In the genomic region with DNA sequence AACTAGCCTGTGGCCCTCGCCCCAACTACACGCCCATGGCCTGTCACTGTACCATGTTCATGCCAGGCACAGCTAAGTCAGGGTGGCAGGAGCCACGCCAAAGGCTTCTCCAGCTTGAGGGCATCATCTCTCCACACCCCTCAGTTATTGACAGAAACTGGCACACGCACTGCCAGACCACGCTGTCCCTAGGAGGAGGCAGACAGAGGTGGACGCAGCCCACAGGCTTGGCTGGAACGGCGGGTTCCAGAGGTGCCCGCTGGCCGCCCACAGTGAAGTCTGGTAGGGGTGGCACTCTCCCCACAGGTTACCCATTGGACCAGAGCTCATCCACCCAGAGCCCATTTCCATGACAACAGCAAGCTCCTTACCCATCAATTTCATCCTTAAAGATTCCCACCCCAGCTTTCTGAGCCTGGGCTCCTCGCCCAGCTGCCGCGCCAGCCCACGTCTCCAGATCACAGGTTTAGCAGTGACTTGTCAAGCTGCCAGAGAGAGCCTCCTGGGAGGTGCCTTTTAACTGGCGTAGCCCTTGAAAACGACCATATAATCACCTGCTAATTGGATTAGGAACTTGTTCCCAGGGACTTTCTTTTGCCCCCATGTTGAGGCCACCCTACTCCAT, we compare ENCODE assay signal across 15 cellular contexts. TPM values are rescaled to one million over a fixed set of nuclear protein-coding genes. Genes with fewer than 3 reads are reported as not detected.
DNase-seq lines count a peak whose midpoint lies in the region; ATAC-seq and TF ChIP-seq lines count a peak whose summit lies in the region.
"Had no signal": no experiment of that assay in that cellular context is flagged by ENCODE, and none has a peak within 500 bp of the region (broad histone marks: within the 10 kb centered on the region; RNA-seq: fewer than 3 reads in every experiment).

No MANE protein-coding gene starts in this region.

- POLR2A ChIA-PET in SK-N-SH (lab: Yijun Ruan, JAX), result no interaction called here

- CTCF ChIA-PET in SK-N-SH (lab: Yijun Ruan, JAX), result interaction anchor here (0.7 to 5.5 kb wide), 9 partner anchors 9 to 116 kb away, joined by 3 to 56 read pairs (median 5); no protein-coding TSS in a partner anchor

- H3K4me1 ChIP-seq in left ventricle myocardium inferior, result no peaks in the 10 kb centered on the region
- peaks cover 0 to 17% of the 10 kb centered on the region in 2 experiments; a peak in 1 of 4 replicates for H3K4me1 ChIP-seq in SK-N-SH (ENCODE audit: control insufficient read depth in 1 of 2, insufficient read depth in 2 of 2, low read depth in 1 of 2, low read length in 1 of 2)
- H3K4me1 ChIP-seq in right cardiac atrium (ENCODE audit: control insufficient read depth, insufficient read depth, low read length), result no peaks in the 10 kb centered on the region
- H3K4me1 ChIP-seq in aorta (ENCODE audit: control insufficient read depth in 1 of 2, insufficient read depth in 2 of 2, low read length in 2 of 2), result no peaks in the 10 kb centered on the region
- H3K4me1 ChIP-seq: breast epithelium had no signal

- peaks cover 12% of the 10 kb centered on the region for H3K36me3 ChIP-seq in left ventricle myocardium inferior
- H3K36me3 ChIP-seq in SK-N-SH (replicated peaks in 1 of 2; ENCODE audit: control insufficient read depth in 1 of 2, insufficient read depth in 2 of 2, low read length in 1 of 2), result no peaks in the 10 kb centered on the region
- H3K36me3 ChIP-seq in aorta (ENCODE audit: control insufficient read depth in 1 of 2, insufficient read depth in 2 of 2, low read length in 1 of 2), result no peaks in the 10 kb centered on the region
- H3K36me3 ChIP-seq: breast epithelium had no signal

- DNase-seq in Right ventricle myocardium inferior (ENCODE audit: missing footprints), result no peak
- no peak for DNase-seq in left ventricle myocardium inferior
- DNase-seq in SK-N-SH, result no peak
- DNase-seq in right cardiac atrium, result peak; percentile 40 to 82 (median 75)
- DNase-seq in aorta, result no peak
- no peak for DNase-seq in activated CD4-positive, alpha-beta T cell treated with anti-CD3 and anti-CD28 coated beads for 1 hour
- no peak for DNase-seq in activated CD4-positive, alpha-beta T cell treated with anti-CD3 and anti-CD28 coated beads for 48 hours
- DNase-seq: activated naive CD4-positive, alpha-beta T cell; Calu3; NCI-H1694 treated with DMSO at 0.1 percent for 48 hours had no signal

- no peaks in the 10 kb centered on the region for H3F3A ChIP-seq in SK-N-SH (replicated peaks; ENCODE audit: insufficient read depth)

- H3K79me2 ChIP-seq in SK-N-SH (ENCODE audit: insufficient read depth), result no peaks in the 10 kb centered on the region

- no peak for TF ChIP-seq RAD21 in SK-N-SH (IDR thresholded peaks at IDR 0.05; ENCODE audit: low read length)

- H3K4me3 ChIP-seq in left ventricle myocardium inferior, result no peak overlapping the region
- H3K4me3 ChIP-seq in SK-N-SH (ENCODE audit: low read depth in 2 of 2, low read length in 1 of 2), result no peak overlapping the region
- H3K4me3 ChIP-seq in right cardiac atrium (ENCODE audit: low read length), result no peak overlapping the region
- H3K4me3 ChIP-seq in aorta (ENCODE audit: low read length in 2 of 2), result no peak overlapping the region
- H3K4me3 ChIP-seq: breast epithelium had no signal

- ATAC-seq in Right ventricle myocardium inferior, result peak; percentile 92
- peak; percentile 65 to 93 for ATAC-seq in right cardiac atrium
- ATAC-seq in aorta (ENCODE audit: low FRiP score), result peak; percentile 26
- ATAC-seq in HG02588 (IDR thresholded peaks at IDR 0.05; ENCODE audit: unreplicated experiment), result no peak
- ATAC-seq: WTC11 had no signal

- WGBS in SK-N-SH (ENCODE audit: low lambda C conversion rate), result 43% methylated on average over 13 of the region's 16 CpGs
- 52% methylated on average over 16 of the region's 16 CpGs for WGBS in right cardiac atrium
- WGBS in aorta, 2 donors, result 41 to 52% methylated on average over 16 of the region's 16 CpGs

- no peak overlapping the region for H2AFZ ChIP-seq in SK-N-SH (ENCODE audit: low read depth)

- no peaks in the 10 kb centered on the region for H4K20me1 ChIP-seq in SK-N-SH (ENCODE audit: insufficient read depth)

- H3K4me2 ChIP-seq in SK-N-SH, result no peak overlapping the region

- H3K27me3 ChIP-seq in left ventricle myocardium inferior (ENCODE audit: low read depth) (no peaks in the 10 kb centered on the region), SK-N-SH (ENCODE audit: insufficient read depth) (no peaks in the 10 kb centered on the region), right cardiac atrium (ENCODE audit: control insufficient read depth, insufficient read depth) (no peaks in the 10 kb centered on the region), aorta (ENCODE audit: control insufficient read depth in 1 of 2, insufficient read depth in 2 of 2, low read length in 1 of 2) (no peaks in the 10 kb centered on the region)

- intact Hi-C loops in Right ventricle myocardium inferior (cut with DNase I), result no loop called here
- intact Hi-C loops in left ventricle myocardium inferior (cut with micrococcal nuclease), result no loop called here
- intact Hi-C loops in right cardiac atrium (cut with DNase I), result no loop called here
- intact Hi-C loops in aorta (cut with DNase I), result no loop called here

- H3K9me2 ChIP-seq in SK-N-SH, result no peaks in the 10 kb centered on the region

- TF ChIP-seq CTCF in left ventricle myocardium inferior (IDR thresholded peaks at IDR 0.05; ENCODE audit: borderline replicate concordance) (no peak), SK-N-SH (IDR thresholded peaks at IDR 0.05) (no peak)

- no peak for TF ChIP-seq EP300 in SK-N-SH (IDR thresholded peaks at IDR 0.05; ENCODE audit: borderline replicate concordance in 1 of 2, low read depth in 1 of 2, low read length in 1 of 2)

- H3K9ac ChIP-seq in SK-N-SH, result no peak overlapping the region

- H3K9me3 ChIP-seq in left ventricle myocardium inferior (replicated peaks) (no peaks in the 10 kb centered on the region), SK-N-SH (no peaks in the 10 kb centered on the region), right cardiac atrium (ENCODE audit: control insufficient read depth, low read length) (no peaks in the 10 kb centered on the region), aorta (ENCODE audit: control insufficient read depth, low read length) (no peaks in the 10 kb centered on the region)
- H3K9me3 ChIP-seq: breast epithelium had no signal

- no peak overlapping the region for H3K27ac ChIP-seq in left ventricle myocardium inferior (replicated peaks)
- no peak overlapping the region for H3K27ac ChIP-seq in SK-N-SH (ENCODE audit: low read depth in 2 of 2, low read length in 1 of 2)
- no peak overlapping the region for H3K27ac ChIP-seq in right cardiac atrium (ENCODE audit: low read length)
- no peak overlapping the region for H3K27ac ChIP-seq in aorta (ENCODE audit: low read depth in 1 of 2, low read length in 2 of 2)
- H3K27ac ChIP-seq: breast epithelium had no signal

TF ChIP-seq in SK-N-SH, 30 proteins besides CTCF, POLR2A, EP300 and RAD21:
- TF ChIP-seq, protein P1, sequence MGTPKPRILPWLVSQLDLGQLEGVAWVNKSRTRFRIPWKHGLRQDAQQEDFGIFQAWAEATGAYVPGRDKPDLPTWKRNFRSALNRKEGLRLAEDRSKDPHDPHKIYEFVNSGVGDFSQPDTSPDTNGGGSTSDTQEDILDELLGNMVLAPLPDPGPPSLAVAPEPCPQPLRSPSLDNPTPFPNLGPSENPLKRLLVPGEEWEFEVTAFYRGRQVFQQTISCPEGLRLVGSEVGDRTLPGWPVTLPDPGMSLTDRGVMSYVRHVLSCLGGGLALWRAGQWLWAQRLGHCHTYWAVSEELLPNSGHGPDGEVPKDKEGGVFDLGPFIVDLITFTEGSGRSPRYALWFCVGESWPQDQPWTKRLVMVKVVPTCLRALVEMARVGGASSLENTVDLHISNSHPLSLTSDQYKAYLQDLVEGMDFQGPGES (IDR thresholded peaks at IDR 0.05; ENCODE audit: low read depth, low read length), result no peak
- TF ChIP-seq SIN3A (IDR thresholded peaks at IDR 0.05; ENCODE audit: borderline replicate concordance, low read depth, low read length) (no peak), MEF2A (IDR thresholded peaks at IDR 0.05; ENCODE audit: borderline replicate concordance, low read depth) (no peak), GATA2 (CRISPR knock-in tag; IDR thresholded peaks at IDR 0.05) (0 out of 2 replicates have a peak, but pooled peaks have one; percentile 12)
- TF ChIP-seq, protein P2, sequence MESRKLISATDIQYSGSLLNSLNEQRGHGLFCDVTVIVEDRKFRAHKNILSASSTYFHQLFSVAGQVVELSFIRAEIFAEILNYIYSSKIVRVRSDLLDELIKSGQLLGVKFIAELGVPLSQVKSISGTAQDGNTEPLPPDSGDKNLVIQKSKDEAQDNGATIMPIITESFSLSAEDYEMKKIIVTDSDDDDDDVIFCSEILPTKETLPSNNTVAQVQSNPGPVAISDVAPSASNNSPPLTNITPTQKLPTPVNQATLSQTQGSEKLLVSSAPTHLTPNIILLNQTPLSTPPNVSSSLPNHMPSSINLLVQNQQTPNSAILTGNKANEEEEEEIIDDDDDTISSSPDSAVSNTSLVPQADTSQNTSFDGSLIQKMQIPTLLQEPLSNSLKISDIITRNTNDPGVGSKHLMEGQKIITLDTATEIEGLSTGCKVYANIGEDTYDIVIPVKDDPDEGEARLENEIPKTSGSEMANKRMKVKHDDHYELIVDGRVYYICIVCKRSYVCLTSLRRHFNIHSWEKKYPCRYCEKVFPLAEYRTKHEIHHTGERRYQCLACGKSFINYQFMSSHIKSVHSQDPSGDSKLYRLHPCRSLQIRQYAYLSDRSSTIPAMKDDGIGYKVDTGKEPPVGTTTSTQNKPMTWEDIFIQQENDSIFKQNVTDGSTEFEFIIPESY (IDR thresholded peaks at IDR 0.05; ENCODE audit: borderline replicate concordance, low read depth), result no peak

RNA-seq across cellular contexts. Expression of a gene that starts 27.9 kb away (rescaled TPM):
- not detected for total RNA-seq in Right ventricle myocardium inferior
- not detected for total RNA-seq in left ventricle myocardium inferior
- polyA plus RNA-seq in SK-N-SH (2012; rRNA removed), result not detected in 2 replicates
- polyA plus RNA-seq in SK-N-SH (2012; cell fraction: cytosol; rRNA removed), result not detected in 2 replicates
- 0.06 TPM in 1 of 2 replicates, not detected in the other for polyA plus RNA-seq in SK-N-SH (2012; cell fraction: nucleus; rRNA removed)
- total RNA-seq in right cardiac atrium, result not detected
- not detected for polyA plus RNA-seq in right cardiac atrium
- total RNA-seq in aorta, result 1 to 10 TPM in 1 of 2 donors, not detected in 1; 1.4 TPM
- polyA plus RNA-seq in aorta, result under 1 TPM in 1 of 2 donors, not detected in 1; 0.84 TPM
- total RNA-seq: Calu3, fibroblast of villous mesenchyme, omental fat pad had no signal

RNA-seq across cellular contexts. Expression of a gene that starts 28.1 kb away (rescaled TPM):
- total RNA-seq in Right ventricle myocardium inferior (35.2 TPM), left ventricle myocardium inferior (41.9 TPM), right cardiac atrium (10 to 100 TPM; 46.6 to 69.8 (median 48.6) TPM), aorta (10 to 100 TPM; 57.1 to 62.9 TPM)
- polyA plus RNA-seq in SK-N-SH (2012; rRNA removed) (74.2 and 105 TPM in 2 replicates), right cardiac atrium (29.1 TPM), aorta (10 to 100 TPM; 23.4 to 32.1 TPM)
- 76.2 and 84.0 TPM in 2 replicates for polyA plus RNA-seq in SK-N-SH (2012; cell fraction: cytosol; rRNA removed)
- polyA plus RNA-seq in SK-N-SH (2012; cell fraction: nucleus; rRNA removed), result 112 and 147 TPM in 2 replicates

Comparison
In these comparisons a context has a peak if more than half of its experiments do, and no peak if none do; other contexts are left out.
1. DNase-seq: peak in right cardiac atrium (3 of 3); none in Right ventricle myocardium inferior (single experiment), left ventricle myocardium inferior (single experiment), SK-N-SH (single experiment), aorta (0 of 2), activated CD4-positive, alpha-beta T cell treated with anti-CD3 and anti-CD28 coated beads for 1 hour (single experiment) and activated CD4-positive, alpha-beta T cell treated with anti-CD3 and anti-CD28 coated beads for 48 hours (single experiment).